17 cellular contexts compared by ENCODE assay signal in genomic region chr9:3359778-3360177, GRCh38.
DNase-seq lines count a peak whose midpoint lies in the region; ATAC-seq, FAIRE-seq and TF ChIP-seq lines count a peak whose summit lies in the region.
"Had no signal": no experiment of that assay in that cellular context is flagged by ENCODE, and none has a peak within 500 bp of the region (broad histone marks: within the 10 kb centered on the region; RNA-seq: fewer than 3 reads in every experiment).

No MANE protein-coding gene starts in this region.

- no peak for DNase-seq in left lobe of liver (ENCODE audit: low spot score)
- no peak for DNase-seq in SKM-1 treated with dmso at 0.1 percent for 144 hours (lab: John Stamatoyannopoulos, UW; ENCODE audit: unreplicated experiment)
- no peak for DNase-seq in NCI-H1694 (lab: John Stamatoyannopoulos, UW)
- no peak for DNase-seq in NCI-H1092 (lab: John Stamatoyannopoulos, UW)
- DNase-seq: Caco-2; CD4-positive, alpha-beta T cell; DMS79 treated with DMSO at 0.1 percent for 48 hours; H9 had no signal

- peak overlapping the region; percentile 55 for H3K27ac ChIP-seq in 22Rv1
- H3K27ac ChIP-seq: C4-2B had no signal

- ATAC-seq in left lobe of liver (peak; percentile 21), HG02623 (IDR thresholded peaks at IDR 0.05; ENCODE audit: unreplicated experiment) (no peak)

- FAIRE-seq in G401.6 (lab: Jason Lieb, UNC) (peak; percentile 64), colon (lab: Jason Lieb, UNC) (peak; percentile 33)
- FAIRE-seq: A204.1, D721Med, GM12891, H1 had no signal

- no peak for TF ChIP-seq CTCF in 22Rv1 (IDR thresholded peaks at IDR 0.05)
